24 cellular contexts compared by ENCODE assay signal in the genomic region with DNA sequence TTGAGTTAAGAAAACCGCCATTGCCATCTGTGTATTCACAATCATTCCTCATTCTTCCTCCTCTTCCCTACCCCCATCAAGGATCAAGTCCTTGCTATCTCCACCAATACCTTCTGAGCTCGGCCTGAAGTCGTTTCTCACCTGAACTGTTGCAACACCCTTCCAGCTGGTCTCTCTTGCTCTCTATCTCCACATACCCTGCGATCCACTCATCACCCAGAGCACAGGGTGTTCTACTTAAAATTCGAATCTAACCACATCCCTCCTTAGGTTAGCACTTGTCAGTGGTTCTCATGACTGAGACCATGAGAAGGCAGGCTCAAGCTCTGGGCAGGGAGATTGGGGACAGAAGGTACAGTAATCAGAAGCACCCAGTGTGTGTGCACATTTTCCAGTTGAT. TPM values are rescaled to one million over a fixed set of nuclear protein-coding genes. Genes with fewer than 3 reads are reported as not detected.
DNase-seq lines count a peak whose midpoint lies in the region; ATAC-seq, FAIRE-seq and TF ChIP-seq lines count a peak whose summit lies in the region.
"Had no signal": no experiment of that assay in that cellular context is flagged by ENCODE, and none has a peak within 500 bp of the region (broad histone marks: within the 10 kb centered on the region; RNA-seq: fewer than 3 reads in every experiment).

No MANE protein-coding gene starts in this region.

- H2AFZ ChIP-seq in keratinocyte (ENCODE audit: control insufficient read depth, low read length): peak overlapping the region; percentile 20

- no peak overlapping the region for H3K9ac ChIP-seq in keratinocyte (ENCODE audit: control insufficient read depth, extremely low read depth, insufficient read depth, low read length)
- H3K9ac ChIP-seq: BLaER1 treated with 17β-estradiol and CSF1 and Interleukin-3, amounts not matched to agents 10 nM and 100 nM had no signal

- H3K9me1 ChIP-seq in keratinocyte (ENCODE audit: control insufficient read depth, extremely low read depth, insufficient read depth, low read length): no peaks in the 10 kb centered on the region

- no peaks in the 10 kb centered on the region for H3K36me3 ChIP-seq in keratinocyte (ENCODE audit: control insufficient read depth in 2 of 2, extremely low read depth in 1 of 2, insufficient read depth in 2 of 2, low read length in 2 of 2)
- H3K36me3 ChIP-seq: BLaER1 treated with 17β-estradiol and CSF1 and Interleukin-3, amounts not matched to agents 10 nM and 100 nM had no signal

- H3K4me2 ChIP-seq in keratinocyte (ENCODE audit: control insufficient read depth, extremely low read depth, insufficient read depth, low read depth, low read length): peak overlapping the region; percentile 3
- H3K4me2 ChIP-seq: BLaER1 treated with 17β-estradiol and CSF1 and Interleukin-3, amounts not matched to agents 10 nM and 100 nM had no signal

- no peaks in the 10 kb centered on the region for H3K27me3 ChIP-seq in keratinocyte (ENCODE audit: control insufficient read depth, extremely low read depth, insufficient read depth, low read length)

- H4K20me1 ChIP-seq in keratinocyte (ENCODE audit: control insufficient read depth, extremely low read depth, insufficient read depth, low read length): no peaks in the 10 kb centered on the region
- H4K20me1 ChIP-seq: BLaER1 treated with 17β-estradiol and CSF1 and Interleukin-3, amounts not matched to agents 10 nM and 100 nM had no signal

- TF ChIP-seq CTCF in keratinocyte (optimal IDR thresholded peaks at IDR 0.05 in 1 of 3, IDR thresholded peaks at IDR 0.05 in 1 of 3, conservative IDR thresholded peaks at IDR 0.05 in 1 of 3; ENCODE audit: extremely low read depth in 1 of 3, insufficient read depth in 2 of 3, low read length in 3 of 3): no peak

- peak; percentile 58 for FAIRE-seq in keratinocyte (lab: Jason Lieb, UNC)

- H3K36me3 Mint-ChIP-seq in central memory CD8-positive, alpha-beta T cell (ENCODE audit: insufficient read depth): peaks cover 1% of the 10 kb centered on the region
- H3K36me3 Mint-ChIP-seq in stimulated activated effector memory CD8-positive, alpha-beta T cell treated with anti-CD3 and anti-CD28 coated beads, Interleukin-12 subunit alpha, Interleukin-12 subunit beta, amount 100 ng/mL, for 72 hours: no peaks in the 10 kb centered on the region

- no peak overlapping the region for H3K27ac ChIP-seq in keratinocyte (ENCODE audit: control insufficient read depth, insufficient read depth, low read length)
- H3K27ac ChIP-seq: 22Rv1; BLaER1 treated with 17β-estradiol and CSF1 and Interleukin-3, amounts not matched to agents 10 nM and 100 nM had no signal

- peak; percentile 38 for DNase-seq in NK-92 treated with Interleukin-12 subunit alpha and Interleukin-12 subunit beta, amount 100 ng/mL, for 24 hours (lab: John Stamatoyannopoulos, UW)
- DNase-seq in NK-92 (lab: John Stamatoyannopoulos, UW; ENCODE audit: unreplicated experiment) (no peak), keratinocyte (ENCODE audit: low read depth, low spot score) (peak; percentile 82), inferior parietal cortex (ENCODE audit: extremely low spot score) (no peak), HuH-7.5 (ENCODE audit: low spot score) (no peak), CD1c-positive myeloid dendritic cell (ENCODE audit: extremely low spot score) (no peak)
- DNase-seq in central memory CD8-positive, alpha-beta T cell (ENCODE audit: low spot score in 2 of 2): no peak
- no peak for DNase-seq in stimulated activated effector memory CD8-positive, alpha-beta T cell treated with anti-CD3 and anti-CD28 coated beads, Interleukin-12 subunit alpha, Interleukin-12 subunit beta, amount 100 ng/mL, for 72 hours (ENCODE audit: low spot score in 2 of 2)
- DNase-seq: ACHN, DMS53, GDM1, GOT3, MV-4-11, NCI-H1105 treated with DMSO at 0.1 percent for 48 hours, NCI-H2081 treated with DMSO at 0.1 percent for 48 hours, NCI-H2171 treated with DMSO at 0.1 percent for 48 hours, NCI-H524 treated with DMSO at 0.1 percent for 48 hours, NCI-H82, PC-3, Right ventricle myocardium superior had no signal

- H3K79me2 ChIP-seq in keratinocyte (ENCODE audit: control insufficient read depth, insufficient read depth, low read length): no peaks in the 10 kb centered on the region

- peak overlapping the region; percentile 66 for H3K4me3 Mint-ChIP-seq in central memory CD8-positive, alpha-beta T cell
- H3K4me3 Mint-ChIP-seq in stimulated activated effector memory CD8-positive, alpha-beta T cell treated with anti-CD3 and anti-CD28 coated beads, Interleukin-12 subunit alpha, Interleukin-12 subunit beta, amount 100 ng/mL, for 72 hours: no peak overlapping the region
- H3K4me3 Mint-ChIP-seq: IgD-negative memory B cell had no signal

- peaks cover 7% of the 10 kb centered on the region for H3K4me1 Mint-ChIP-seq in central memory CD8-positive, alpha-beta T cell
- H3K4me1 Mint-ChIP-seq in stimulated activated effector memory CD8-positive, alpha-beta T cell treated with anti-CD3 and anti-CD28 coated beads, Interleukin-12 subunit alpha, Interleukin-12 subunit beta, amount 100 ng/mL, for 72 hours: peaks cover 6% of the 10 kb centered on the region
- H3K4me1 Mint-ChIP-seq: IgD-negative memory B cell had no signal

- H3K27me3 Mint-ChIP-seq in central memory CD8-positive, alpha-beta T cell: peaks cover 33% of the 10 kb centered on the region

- ATAC-seq in central memory CD8-positive, alpha-beta T cell (replicated peaks; ENCODE audit: extremely low read depth, poor library complexity, severe bottlenecking): peak; percentile 64
- ATAC-seq in stimulated activated effector memory CD8-positive, alpha-beta T cell treated with anti-CD3 and anti-CD28 coated beads, Interleukin-12 subunit alpha, Interleukin-12 subunit beta, amount 100 ng/mL, for 72 hours: peak; percentile 64
- ATAC-seq: HCT116, PC-3 had no signal

- H3K27ac Mint-ChIP-seq in central memory CD8-positive, alpha-beta T cell (ENCODE audit: low read depth): no peak overlapping the region
- H3K27ac Mint-ChIP-seq in stimulated activated effector memory CD8-positive, alpha-beta T cell treated with anti-CD3 and anti-CD28 coated beads, Interleukin-12 subunit alpha, Interleukin-12 subunit beta, amount 100 ng/mL, for 72 hours: no peak overlapping the region
- H3K27ac Mint-ChIP-seq: IgD-negative memory B cell had no signal

- peaks cover 11% of the 10 kb centered on the region for H3K4me1 ChIP-seq in keratinocyte (ENCODE audit: control insufficient read depth, extremely low read depth, insufficient read depth, low read length)
- H3K4me1 ChIP-seq: BLaER1 treated with 17β-estradiol and CSF1 and Interleukin-3, amounts not matched to agents 10 nM and 100 nM had no signal

- no peaks in the 10 kb centered on the region for H3K9me3 Mint-ChIP-seq in central memory CD8-positive, alpha-beta T cell
- peaks cover 3% of the 10 kb centered on the region for H3K9me3 Mint-ChIP-seq in stimulated activated effector memory CD8-positive, alpha-beta T cell treated with anti-CD3 and anti-CD28 coated beads, Interleukin-12 subunit alpha, Interleukin-12 subunit beta, amount 100 ng/mL, for 72 hours

- no peak overlapping the region for H3K4me3 ChIP-seq in keratinocyte (ENCODE audit: control insufficient read depth in 2 of 3, extremely low read depth in 1 of 3, insufficient read depth in 2 of 3, low read depth in 1 of 3, low read length in 3 of 3)
- H3K4me3 ChIP-seq: BLaER1 treated with 17β-estradiol and CSF1 and Interleukin-3, amounts not matched to agents 10 nM and 100 nM had no signal

- dilution Hi-C loops in keratinocyte (cut with MboI; ENCODE audit: extremely low pct_ligation_motif_present, low sequenced_read_pairs): no loop called here

- H3K9me3 ChIP-seq in keratinocyte (ENCODE audit: control insufficient read depth, low read depth, low read length): no peaks in the 10 kb centered on the region

RNA-seq across cellular contexts. Expression of a gene that starts 4.6 kb away (rescaled TPM):
- 61.1 to 231 TPM (median 89.2 TPM) in 3 replicates for polyA plus RNA-seq in keratinocyte
- polyA plus RNA-seq in keratinocyte (2011; ENCODE audit: low read depth): 859 TPM
- 80.8 and 93.6 TPM in 2 replicates for polyA plus RNA-seq in keratinocyte (2011; cell fraction: cytosol; rRNA removed)
- polyA plus RNA-seq in keratinocyte (2011; cell fraction: nucleus; rRNA removed): 168 and 195 TPM in 2 replicates
- polyA plus RNA-seq in keratinocyte (2012; ENCODE audit: low replicate concordance): 60.7 and 434 TPM in 2 replicates
- 29.0 to 64.7 TPM (median 34.8 TPM) in 3 replicates for polyA minus RNA-seq in keratinocyte
- 53.3 TPM for polyA minus RNA-seq in keratinocyte (2011; cell fraction: cytosol; rRNA and poly(A)+ RNA removed)
- polyA minus RNA-seq in keratinocyte (2011; cell fraction: nucleus; rRNA and poly(A)+ RNA removed): 47.8 and 54.5 TPM in 2 replicates
- polyA plus RNA-seq: IgD-negative memory B cell had no signal

RNA-seq across cellular contexts. Expression of a gene that starts 34.1 kb away (rescaled TPM):
- polyA plus RNA-seq in keratinocyte: 0.12 to 0.35 TPM (median 0.30 TPM) in 3 replicates
- 10.2 TPM for polyA plus RNA-seq in keratinocyte (2011; ENCODE audit: low read depth)
- polyA plus RNA-seq in keratinocyte (2011; cell fraction: cytosol; rRNA removed): 0.13 TPM in 1 of 2 replicates, not detected in the other
- 0.53 and 1.7 TPM in 2 replicates for polyA plus RNA-seq in keratinocyte (2011; cell fraction: nucleus; rRNA removed)
- 1.2 and 34.0 TPM in 2 replicates for polyA plus RNA-seq in keratinocyte (2012; ENCODE audit: low replicate concordance)
- polyA minus RNA-seq in keratinocyte: not detected in 3 replicates
- polyA minus RNA-seq in keratinocyte (2011; cell fraction: cytosol; rRNA and poly(A)+ RNA removed): not detected
- polyA minus RNA-seq in keratinocyte (2011; cell fraction: nucleus; rRNA and poly(A)+ RNA removed): not detected in 2 replicates
- polyA plus RNA-seq: IgD-negative memory B cell had no signal

RNA-seq across cellular contexts. Expression of a gene that starts 34.8 kb away (rescaled TPM):
- 0.08 to 0.53 TPM in 2 of 3 replicates, not detected in the other for polyA plus RNA-seq in keratinocyte
- not detected for polyA plus RNA-seq in keratinocyte (2011; ENCODE audit: low read depth)
- 0.39 TPM in 1 of 2 replicates, not detected in the other for polyA plus RNA-seq in keratinocyte (2011; cell fraction: cytosol; rRNA removed)
- polyA plus RNA-seq in keratinocyte (2011; cell fraction: nucleus; rRNA removed): not detected in 2 replicates
- not detected in 2 replicates for polyA plus RNA-seq in keratinocyte (2012; ENCODE audit: low replicate concordance)
- not detected in 3 replicates for polyA minus RNA-seq in keratinocyte
- polyA minus RNA-seq in keratinocyte (2011; cell fraction: cytosol; rRNA and poly(A)+ RNA removed): not detected
- polyA minus RNA-seq in keratinocyte (2011; cell fraction: nucleus; rRNA and poly(A)+ RNA removed): not detected in 2 replicates
- polyA plus RNA-seq: IgD-negative memory B cell had no signal

RNA-seq across cellular contexts. Expression of a gene that starts 53.1 kb away (rescaled TPM):
- polyA plus RNA-seq in keratinocyte: not detected in 3 replicates
- not detected for polyA plus RNA-seq in keratinocyte (2011; ENCODE audit: low read depth)
- not detected in 2 replicates for polyA plus RNA-seq in keratinocyte (2011; cell fraction: cytosol; rRNA removed)
- not detected in 2 replicates for polyA plus RNA-seq in keratinocyte (2011; cell fraction: nucleus; rRNA removed)
- not detected in 2 replicates for polyA plus RNA-seq in keratinocyte (2012; ENCODE audit: low replicate concordance)
- not detected in 3 replicates for polyA minus RNA-seq in keratinocyte
- polyA minus RNA-seq in keratinocyte (2011; cell fraction: cytosol; rRNA and poly(A)+ RNA removed): not detected
- not detected in 2 replicates for polyA minus RNA-seq in keratinocyte (2011; cell fraction: nucleus; rRNA and poly(A)+ RNA removed)
- polyA plus RNA-seq: IgD-negative memory B cell had no signal

RNA-seq across cellular contexts. Expression of a gene that starts 57.5 kb away (rescaled TPM):
- polyA plus RNA-seq in keratinocyte: 1.7 to 4.8 TPM (median 1.9 TPM) in 3 replicates
- 4.1 TPM for polyA plus RNA-seq in keratinocyte (2011; ENCODE audit: low read depth)
- 1.9 and 6.8 TPM in 2 replicates for polyA plus RNA-seq in keratinocyte (2011; cell fraction: cytosol; rRNA removed)
- 3.0 and 3.1 TPM in 2 replicates for polyA plus RNA-seq in keratinocyte (2011; cell fraction: nucleus; rRNA removed)
- polyA plus RNA-seq in keratinocyte (2012; ENCODE audit: low replicate concordance): 2.0 and 55.7 TPM in 2 replicates
- 1.1 to 6.2 TPM (median 1.4 TPM) in 3 replicates for polyA minus RNA-seq in keratinocyte
- not detected for polyA minus RNA-seq in keratinocyte (2011; cell fraction: cytosol; rRNA and poly(A)+ RNA removed)
- 0.95 TPM in 1 of 2 replicates, not detected in the other for polyA minus RNA-seq in keratinocyte (2011; cell fraction: nucleus; rRNA and poly(A)+ RNA removed)
- polyA plus RNA-seq: IgD-negative memory B cell had no signal

Comparison
In these comparisons a context has a peak if more than half of its experiments do, and no peak if none do; other contexts are left out.
1. DNase-seq: peak in NK-92 treated with Interleukin-12 subunit alpha and Interleukin-12 subunit beta, amount 100 ng/mL, for 24 hours (single experiment) and keratinocyte (single experiment); none in NK-92 (single experiment), central memory CD8-positive, alpha-beta T cell (0 of 2), stimulated activated effector memory CD8-positive, alpha-beta T cell treated with anti-CD3 and anti-CD28 coated beads, Interleukin-12 subunit alpha, Interleukin-12 subunit beta, amount 100 ng/mL, for 72 hours (0 of 2), inferior parietal cortex (single experiment), HuH-7.5 (single experiment) and CD1c-positive myeloid dendritic cell (single experiment).